ENCODE assay signal across 15 cellular contexts in genomic region chr1:38476784-38477175, GRCh38.
A peak's percentile ranks its signal among the peaks of the same experiment; 100 is the strongest.
DNase-seq lines count a peak whose midpoint lies in the region; ATAC-seq and TF ChIP-seq lines count a peak whose summit lies in the region.
"Had no signal": no experiment of that assay in that cellular context is flagged by ENCODE, and none has a peak within 500 bp of the region (broad histone marks: within the 10 kb centered on the region; RNA-seq: fewer than 3 reads in every experiment).

No MANE protein-coding gene starts in this region.

- H3K9ac ChIP-seq in HUES64 (ENCODE audit: low read depth, low read length), result peak overlapping the region; percentile 54; the same call in 1 of the 2 replicates
- no peak overlapping the region for H3K9ac ChIP-seq in neuronal stem cell (ENCODE audit: low read depth, low read length, poor library complexity)

- H3K18ac ChIP-seq in neuronal stem cell (ENCODE audit: low read length), result peak overlapping the region; percentile 32

- H3K4me1 ChIP-seq in HUES64 (ENCODE audit: insufficient read depth, low read length) (peaks cover 27% of the 10 kb centered on the region), iPS DF 6.9 (ENCODE audit: control insufficient read depth, insufficient read depth, low read length) (peaks cover 3% of the 10 kb centered on the region), neuronal stem cell (ENCODE audit: control insufficient read depth in 2 of 2, insufficient read depth in 1 of 2, low read depth in 1 of 2, low read length in 2 of 2) (peaks cover 14 to 26% of the 10 kb centered on the region in 2 donors), OCI-LY7 (ENCODE audit: insufficient read depth, low read length, poor library complexity, severe bottlenecking) (peaks cover 47% of the 10 kb centered on the region)
- H3K4me1 ChIP-seq: pancreas had no signal

- POLR2A ChIA-PET in OCI-LY7 (lab: Charles Lee), result interaction anchor here (0.6 kb wide), 1 partner anchor 13 kb away, joined by 3 read pairs; no protein-coding TSS in a partner anchor

- H4K91ac ChIP-seq in neuronal stem cell (ENCODE audit: low read depth, low read length, poor library complexity), result no peak overlapping the region

- H3K27ac ChIP-seq in HUES64 (ENCODE audit: low read depth, low read length) (peak overlapping the region; percentile 73; the same call in 1 of the 2 replicates), iPS DF 6.9 (ENCODE audit: low read length) (no peak overlapping the region), neuronal stem cell (replicated peaks; ENCODE audit: low read length) (peak overlapping the region; percentile 76), OCI-LY7 (ENCODE audit: low read depth, low read length, poor library complexity, severe bottlenecking) (no peak overlapping the region)
- H3K27ac ChIP-seq: gastroesophageal sphincter, pancreas, thyroid gland had no signal

- H2BK15ac ChIP-seq in neuronal stem cell (ENCODE audit: low read length), result no peak overlapping the region

- intact Hi-C loops in OCI-LY7 (cut with micrococcal nuclease; ENCODE audit: unreplicated experiment), result no loop called here

- no peak overlapping the region for H2BK12ac ChIP-seq in neuronal stem cell (ENCODE audit: low read length)

- H4K20me1 ChIP-seq in OCI-LY7 (ENCODE audit: insufficient read depth, low read length), result no peaks in the 10 kb centered on the region

- peaks cover 5% of the 10 kb centered on the region; the same call in 1 of the 2 replicates for H3K9me3 ChIP-seq in HUES64 (ENCODE audit: insufficient read depth, low read depth, low read length)
- H3K9me3 ChIP-seq in iPS DF 6.9 (ENCODE audit: control insufficient read depth, insufficient read depth, low read length), result no peaks in the 10 kb centered on the region
- peaks cover 0 to 24% of the 10 kb centered on the region in 2 donors for H3K9me3 ChIP-seq in neuronal stem cell (replicated peaks in 1 of 2; ENCODE audit: control insufficient read depth in 2 of 2, insufficient read depth in 1 of 2, low read depth in 1 of 2, low read length in 2 of 2)
- H3K9me3 ChIP-seq in OCI-LY7 (ENCODE audit: low read length), result peaks cover 8% of the 10 kb centered on the region
- H3K9me3 ChIP-seq: pancreas, SJCRH30, thyroid gland had no signal

- peak; percentile 22 for DNase-seq in ELF-1 (ENCODE audit: low read depth, low spot score)
- no peak for DNase-seq in iPS DF 6.9 (ENCODE audit: low read depth, low spot score)
- DNase-seq in neuronal stem cell (ENCODE audit: low spot score), result no peak
- no peak for DNase-seq in NCI-H1436 (lab: John Stamatoyannopoulos, UW)
- no peak for DNase-seq in immature natural killer cell
- no peak for DNase-seq in OCI-LY7 (ENCODE audit: low spot score)
- DNase-seq: activated CD4-positive, alpha-beta memory T cell treated with anti-CD3 and anti-CD28 coated beads, Interleukin-2, amount 10 ng/mL, durations not matched to agents 7 days and 5 days; activated effector memory CD4-positive, alpha-beta T cell treated with Interleukin-2 at 50 U/mL for 16 hours; left colon; SJCRH30 had no signal

- no peak overlapping the region for H3K23ac ChIP-seq in neuronal stem cell (ENCODE audit: low read depth, low read length, poor library complexity)

- H2BK120ac ChIP-seq in neuronal stem cell (ENCODE audit: low read depth, low read length), result no peak overlapping the region

- H2AK5ac ChIP-seq in neuronal stem cell (ENCODE audit: low read depth, low read length), result no peak overlapping the region

- H3K36me3 ChIP-seq in HUES64 (ENCODE audit: insufficient read depth, low read length) (no peaks in the 10 kb centered on the region), iPS DF 6.9 (ENCODE audit: control insufficient read depth, insufficient read depth, low read length) (no peaks in the 10 kb centered on the region), neuronal stem cell (replicated peaks in 1 of 2; ENCODE audit: control insufficient read depth in 2 of 2, insufficient read depth in 2 of 2, low read length in 2 of 2) (no peaks in the 10 kb centered on the region), OCI-LY7 (ENCODE audit: insufficient read depth, low read length) (no peaks in the 10 kb centered on the region; the same call in 1 of the 2 replicates)
- H3K36me3 ChIP-seq: gastroesophageal sphincter, pancreas, SJCRH30, thyroid gland had no signal

- H3K4me3 Mint-ChIP-seq in immature natural killer cell, result no peak overlapping the region
- H3K4me3 Mint-ChIP-seq: activated CD4-positive, alpha-beta memory T cell treated with anti-CD3 and anti-CD28 coated beads, Interleukin-2, amount 10 ng/mL, durations not matched to agents 7 days and 5 days had no signal

- peaks cover 9 to 20% (median 10%) of the 10 kb centered on the region in 3 donors for H3K27me3 Mint-ChIP-seq in immature natural killer cell (ENCODE audit: low read depth in 3 of 3)

- no peaks in the 10 kb centered on the region for H3K36me3 Mint-ChIP-seq in immature natural killer cell

- no peak overlapping the region for H2BK5ac ChIP-seq in neuronal stem cell (ENCODE audit: low read length)

- no peak overlapping the region for H3K4ac ChIP-seq in neuronal stem cell (ENCODE audit: low read length)

- H3K4me3 ChIP-seq in HUES64 (ENCODE audit: low read length) (peak overlapping the region; percentile 48), iPS DF 6.9 (ENCODE audit: low read length) (peak overlapping the region; percentile 38), neuronal stem cell (ENCODE audit: low read length in 2 of 2) (peak overlapping the region in 1 of 2 donors; percentile 63), OCI-LY7 (ENCODE audit: low read depth, low read length, poor library complexity, severe bottlenecking) (no peak overlapping the region)
- H3K4me3 ChIP-seq: SJCRH30, thyroid gland had no signal

- TF ChIP-seq CTCF in OCI-LY7 (conservative IDR thresholded peaks at IDR 0.05; ENCODE audit: low read length), result no peak

- H3K79me1 ChIP-seq in neuronal stem cell (ENCODE audit: low read depth, low read length), result no peaks in the 10 kb centered on the region

- CTCF ChIA-PET in OCI-LY7 (lab: Charles Lee; ENCODE audit: unreplicated experiment), result interaction anchor here (0.6 kb wide), 1 partner anchor 1482 kb away, joined by 3 read pairs; no protein-coding TSS in a partner anchor

- no peaks in the 10 kb centered on the region for H3K4me1 Mint-ChIP-seq in immature natural killer cell

- peaks cover 0 to 6% (median 0%) of the 10 kb centered on the region in 6 donors for H3K9me3 Mint-ChIP-seq in immature natural killer cell
- H3K9me3 Mint-ChIP-seq: activated CD4-positive, alpha-beta memory T cell treated with anti-CD3 and anti-CD28 coated beads, Interleukin-2, amount 10 ng/mL, durations not matched to agents 7 days and 5 days had no signal

- H3K4me2 ChIP-seq in neuronal stem cell (ENCODE audit: insufficient read depth, low read length, poor library complexity, severe bottlenecking) (peak overlapping the region; percentile 50), OCI-LY7 (ENCODE audit: low read length) (no peak overlapping the region)

- no peak overlapping the region for H3K27ac Mint-ChIP-seq in immature natural killer cell
- H3K27ac Mint-ChIP-seq: activated CD4-positive, alpha-beta memory T cell treated with anti-CD3 and anti-CD28 coated beads, Interleukin-2, amount 10 ng/mL, durations not matched to agents 7 days and 5 days had no signal

- H3K27me3 ChIP-seq in HUES64 (ENCODE audit: insufficient read depth, low read length) (peaks cover 30% of the 10 kb centered on the region), iPS DF 6.9 (ENCODE audit: control insufficient read depth, insufficient read depth, low read length) (no peaks in the 10 kb centered on the region; the same call in 1 of the 2 replicates), neuronal stem cell (ENCODE audit: control insufficient read depth in 3 of 3, insufficient read depth in 3 of 3, low read depth in 1 of 3, low read length in 3 of 3) (no peaks in the 10 kb centered on the region)
- H3K27me3 ChIP-seq: pancreas, SJCRH30, thyroid gland had no signal

- no peaks in the 10 kb centered on the region for H3K79me2 ChIP-seq in OCI-LY7 (ENCODE audit: insufficient read depth, low read depth, low read length)

- no peak overlapping the region for H3K14ac ChIP-seq in neuronal stem cell (ENCODE audit: low read length)

- no peak overlapping the region for H4K8ac ChIP-seq in neuronal stem cell (ENCODE audit: low read depth, low read length)

- no peaks in the 10 kb centered on the region for H3K9me2 ChIP-seq in OCI-LY7 (ENCODE audit: insufficient read depth, low read length)

- whole genome bisulfite sequencing in HUES64, result 24% methylated on average over 12 of the region's 12 CpGs
- WGBS in iPS DF 6.9 (ENCODE audit: insufficient coverage, insufficient read length), result no CpG with 5 or more reads among the region's 12 CpGs
- no CpG with 5 or more reads among the region's 12 CpGs for WGBS in neuronal stem cell (ENCODE audit: extremely low coverage in 2 of 2, insufficient read length in 2 of 2, insufficient replicate concordance in 1 of 2), 2 donors

- no TSS peak for BruUV-seq in OCI-LY7 (replicated peaks; lab: Mats Ljungman, UMichigan)

- H2AFZ ChIP-seq in neuronal stem cell (ENCODE audit: low read length), result peak overlapping the region; percentile 88
- no peak overlapping the region for H2AFZ ChIP-seq in OCI-LY7 (ENCODE audit: low read length)

- no peak for ATAC-seq in HG03175 (IDR thresholded peaks at IDR 0.05; ENCODE audit: unreplicated experiment)
- ATAC-seq: gastroesophageal sphincter, left colon had no signal

Comparison
In these comparisons a context has a peak if more than half of its experiments do, and no peak if none do; other contexts are left out.
1. H3K27ac ChIP-seq: peak in HUES64 (single experiment) and neuronal stem cell (single experiment); none in iPS DF 6.9 (single experiment) and OCI-LY7 (single experiment).